In the genomic region with DNA sequence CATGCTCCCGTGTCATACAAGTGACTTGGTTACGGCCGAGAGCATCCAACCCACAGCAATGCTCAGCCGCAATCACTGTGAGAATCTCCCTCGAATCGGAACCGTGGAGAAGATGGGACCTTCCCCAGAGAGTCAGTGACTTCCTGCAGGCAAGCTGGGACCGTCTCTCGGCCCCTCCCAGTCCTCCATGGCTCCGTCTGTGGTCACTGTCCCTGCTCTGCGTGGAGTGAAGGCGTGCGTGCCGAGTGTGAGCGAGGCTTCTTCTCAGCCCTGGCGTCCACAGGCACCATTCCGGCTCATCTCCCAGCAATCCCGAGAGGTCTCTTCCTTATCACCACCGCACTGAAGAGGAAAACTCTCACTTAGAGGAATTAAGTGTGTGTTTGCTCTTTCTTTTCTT, we compare ENCODE assay signal across 1 cellular context.
TF ChIP-seq lines count a peak whose summit lies in the region.

No MANE protein-coding gene starts in this region.

TF ChIP-seq in GM23338, 12 proteins besides CTCF, POLR2A, EP300 and RAD21 (continued from another document):
- TF ChIP-seq, protein P1, sequence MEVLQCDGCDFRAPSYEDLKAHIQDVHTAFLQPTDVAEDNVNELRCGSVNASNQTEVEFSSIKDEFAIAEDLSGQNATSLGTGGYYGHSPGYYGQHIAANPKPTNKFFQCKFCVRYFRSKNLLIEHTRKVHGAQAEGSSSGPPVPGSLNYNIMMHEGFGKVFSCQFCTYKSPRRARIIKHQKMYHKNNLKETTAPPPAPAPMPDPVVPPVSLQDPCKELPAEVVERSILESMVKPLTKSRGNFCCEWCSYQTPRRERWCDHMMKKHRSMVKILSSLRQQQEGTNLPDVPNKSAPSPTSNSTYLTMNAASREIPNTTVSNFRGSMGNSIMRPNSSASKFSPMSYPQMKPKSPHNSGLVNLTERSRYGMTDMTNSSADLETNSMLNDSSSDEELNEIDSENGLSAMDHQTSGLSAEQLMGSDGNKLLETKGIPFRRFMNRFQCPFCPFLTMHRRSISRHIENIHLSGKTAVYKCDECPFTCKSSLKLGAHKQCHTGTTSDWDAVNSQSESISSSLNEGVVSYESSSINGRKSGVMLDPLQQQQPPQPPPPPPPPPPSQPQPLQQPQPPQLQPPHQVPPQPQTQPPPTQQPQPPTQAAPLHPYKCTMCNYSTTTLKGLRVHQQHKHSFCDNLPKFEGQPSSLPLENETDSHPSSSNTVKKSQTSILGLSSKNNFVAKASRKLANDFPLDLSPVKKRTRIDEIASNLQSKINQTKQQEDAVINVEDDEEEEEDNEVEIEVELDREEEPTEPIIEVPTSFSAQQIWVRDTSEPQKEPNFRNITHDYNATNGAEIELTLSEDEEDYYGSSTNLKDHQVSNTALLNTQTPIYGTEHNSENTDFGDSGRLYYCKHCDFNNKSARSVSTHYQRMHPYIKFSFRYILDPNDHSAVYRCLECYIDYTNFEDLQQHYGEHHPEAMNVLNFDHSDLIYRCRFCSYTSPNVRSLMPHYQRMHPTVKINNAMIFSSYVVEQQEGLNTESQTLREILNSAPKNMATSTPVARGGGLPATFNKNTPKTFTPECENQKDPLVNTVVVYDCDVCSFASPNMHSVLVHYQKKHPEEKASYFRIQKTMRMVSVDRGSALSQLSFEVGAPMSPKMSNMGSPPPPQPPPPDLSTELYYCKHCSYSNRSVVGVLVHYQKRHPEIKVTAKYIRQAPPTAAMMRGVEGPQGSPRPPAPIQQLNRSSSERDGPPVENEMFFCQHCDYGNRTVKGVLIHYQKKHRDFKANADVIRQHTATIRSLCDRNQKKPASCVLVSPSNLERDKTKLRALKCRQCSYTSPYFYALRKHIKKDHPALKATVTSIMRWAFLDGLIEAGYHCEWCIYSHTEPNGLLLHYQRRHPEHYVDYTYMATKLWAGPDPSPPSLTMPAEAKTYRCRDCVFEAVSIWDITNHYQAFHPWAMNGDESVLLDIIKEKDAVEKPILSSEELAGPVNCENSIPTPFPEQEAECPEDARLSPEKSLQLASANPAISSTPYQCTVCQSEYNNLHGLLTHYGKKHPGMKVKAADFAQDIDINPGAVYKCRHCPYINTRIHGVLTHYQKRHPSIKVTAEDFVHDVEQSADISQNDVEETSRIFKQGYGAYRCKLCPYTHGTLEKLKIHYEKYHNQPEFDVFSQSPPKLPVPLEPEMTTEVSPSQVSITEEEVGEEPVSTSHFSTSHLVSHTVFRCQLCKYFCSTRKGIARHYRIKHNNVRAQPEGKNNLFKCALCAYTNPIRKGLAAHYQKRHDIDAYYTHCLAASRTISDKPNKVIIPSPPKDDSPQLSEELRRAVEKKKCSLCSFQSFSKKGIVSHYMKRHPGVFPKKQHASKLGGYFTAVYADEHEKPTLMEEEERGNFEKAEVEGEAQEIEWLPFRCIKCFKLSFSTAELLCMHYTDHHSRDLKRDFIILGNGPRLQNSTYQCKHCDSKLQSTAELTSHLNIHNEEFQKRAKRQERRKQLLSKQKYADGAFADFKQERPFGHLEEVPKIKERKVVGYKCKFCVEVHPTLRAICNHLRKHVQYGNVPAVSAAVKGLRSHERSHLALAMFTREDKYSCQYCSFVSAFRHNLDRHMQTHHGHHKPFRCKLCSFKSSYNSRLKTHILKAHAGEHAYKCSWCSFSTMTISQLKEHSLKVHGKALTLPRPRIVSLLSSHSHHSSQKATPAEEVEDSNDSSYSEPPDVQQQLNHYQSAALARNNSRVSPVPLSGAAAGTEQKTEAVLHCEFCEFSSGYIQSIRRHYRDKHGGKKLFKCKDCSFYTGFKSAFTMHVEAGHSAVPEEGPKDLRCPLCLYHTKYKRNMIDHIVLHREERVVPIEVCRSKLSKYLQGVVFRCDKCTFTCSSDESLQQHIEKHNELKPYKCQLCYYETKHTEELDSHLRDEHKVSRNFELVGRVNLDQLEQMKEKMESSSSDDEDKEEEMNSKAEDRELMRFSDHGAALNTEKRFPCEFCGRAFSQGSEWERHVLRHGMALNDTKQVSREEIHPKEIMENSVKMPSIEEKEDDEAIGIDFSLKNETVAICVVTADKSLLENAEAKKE (CRISPR knock-in tag; IDR thresholded peaks at IDR 0.05), result no peak
